ENCODE assay signal across 15 cellular contexts in genomic region chr11:130403967-130404366, GRCh38. TPM values are rescaled to one million over a fixed set of nuclear protein-coding genes. Genes with fewer than 3 reads are reported as not detected.
DNase-seq lines count a peak whose midpoint lies in the region; ATAC-seq and TF ChIP-seq lines count a peak whose summit lies in the region.
"Had no signal": no experiment of that assay in that cellular context is flagged by ENCODE, and none has a peak within 500 bp of the region (broad histone marks: within the 10 kb centered on the region; RNA-seq: fewer than 3 reads in every experiment).

No MANE protein-coding gene starts in this region.

- TF ChIP-seq POLR2A in gastroesophageal sphincter (IDR thresholded peaks at IDR 0.05) = no peak

- ATAC-seq in right cardiac atrium = no peak
- ATAC-seq in gastroesophageal sphincter = no peak
- no peak for ATAC-seq in aorta (ENCODE audit: low FRiP score)
- ATAC-seq: activated naive CD8-positive, alpha-beta T cell treated with anti-CD3 and anti-CD28 coated beads, Interleukin-2, amount 50 U/mL, for 24 hours; natural killer cell treated with Interleukin-12 subunit alpha and Interleukin-12 subunit beta and Interleukin-15 and Interleukin-18, amount 100 ng/mL, for 72 hours; T-helper 17 cell had no signal

- H3K4me3 ChIP-seq in left ventricle myocardium inferior (no peak overlapping the region), right cardiac atrium (ENCODE audit: low read length) (no peak overlapping the region), gastroesophageal sphincter (no peak overlapping the region), aorta (ENCODE audit: low read length in 2 of 2) (no peak overlapping the region), foreskin fibroblast (ENCODE audit: low read depth in 1 of 2, low read length in 2 of 2) (no peak overlapping the region)
- H3K4me3 ChIP-seq: spleen had no signal

- intact Hi-C loops in left ventricle myocardium inferior (cut with micrococcal nuclease) (no loop called here), right cardiac atrium (cut with DNase I) (loop anchor here in 1 of 4 donors (10.0 kb wide), 1 partner anchor 89 kb away; the partner anchor contains the start of gene ZBTB44), aorta (cut with DNase I) (no loop called here)

- DNase-seq in left ventricle myocardium inferior (no peak), right cardiac atrium (no peak), osteocyte (ENCODE audit: extremely low spot score, unreplicated experiment) (no peak), aorta (no peak), NAMALWA (ENCODE audit: low spot score) (no peak), DMS153 (lab: John Stamatoyannopoulos, UW) (no peak), foreskin fibroblast (no peak)
- DNase-seq: activated CD4-positive, alpha-beta T cell treated with anti-CD3 and anti-CD28 coated beads for 1 hour; activated naive CD8-positive, alpha-beta T cell treated with anti-CD3 and anti-CD28 coated beads, Interleukin-2, amount 50 U/mL, for 24 hours; activated T-cell treated with anti-CD3 and anti-CD28 coated beads, Interleukin-2, amount 50 U/mL, for 1 hour; spleen; T-helper 17 cell had no signal

- no peaks in the 10 kb centered on the region for H3K36me3 ChIP-seq in left ventricle myocardium inferior
- peaks cover 0 to 8% of the 10 kb centered on the region in 2 donors for H3K36me3 ChIP-seq in gastroesophageal sphincter
- H3K36me3 ChIP-seq in aorta (ENCODE audit: control insufficient read depth in 1 of 2, insufficient read depth in 2 of 2, low read length in 1 of 2) = no peaks in the 10 kb centered on the region
- H3K36me3 ChIP-seq: spleen had no signal

- peaks cover 9% of the 10 kb centered on the region for H3K27me3 Mint-ChIP-seq in osteocyte (ENCODE audit: unreplicated experiment)

- TF ChIP-seq CTCF in left ventricle myocardium inferior (IDR thresholded peaks at IDR 0.05; ENCODE audit: borderline replicate concordance) = no peak
- TF ChIP-seq CTCF in gastroesophageal sphincter (IDR thresholded peaks at IDR 0.05) = no peak
- no peak for TF ChIP-seq CTCF in osteocyte (IDR thresholded peaks at IDR 0.05)
- TF ChIP-seq CTCF in foreskin fibroblast (IDR thresholded peaks at IDR 0.05; ENCODE audit: low read depth, low read length) = no peak

- 83% methylated on average over 3 of the region's 3 CpGs for WGBS in right cardiac atrium
- 90 to 100% methylated on average over 1 to 3 of the region's 3 CpGs for WGBS in gastroesophageal sphincter (ENCODE audit: low coverage in 1 of 2), 2 donors
- 90 to 94% methylated on average over 3 of the region's 3 CpGs for WGBS in aorta, 2 donors

- no peaks in the 10 kb centered on the region for H3K36me3 Mint-ChIP-seq in osteocyte (ENCODE audit: unreplicated experiment)
- H3K36me3 Mint-ChIP-seq: natural killer cell treated with Interleukin-12 subunit alpha and Interleukin-12 subunit beta and Interleukin-15 and Interleukin-18, amount 100 ng/mL, for 72 hours had no signal

- no peak overlapping the region for H3K4me3 Mint-ChIP-seq in osteocyte (ENCODE audit: unreplicated experiment)
- H3K4me3 Mint-ChIP-seq: activated naive CD8-positive, alpha-beta T cell treated with anti-CD3 and anti-CD28 coated beads, Interleukin-2, amount 50 U/mL, for 24 hours; natural killer cell treated with Interleukin-12 subunit alpha and Interleukin-12 subunit beta and Interleukin-15 and Interleukin-18, amount 100 ng/mL, for 72 hours; T-helper 17 cell had no signal

- H3K27me3 ChIP-seq in left ventricle myocardium inferior (ENCODE audit: low read depth) = no peaks in the 10 kb centered on the region
- H3K27me3 ChIP-seq in right cardiac atrium (ENCODE audit: control insufficient read depth, insufficient read depth) = no peaks in the 10 kb centered on the region
- H3K27me3 ChIP-seq in gastroesophageal sphincter = no peaks in the 10 kb centered on the region
- H3K27me3 ChIP-seq in aorta (ENCODE audit: control insufficient read depth in 1 of 2, insufficient read depth in 2 of 2, low read length in 1 of 2) = no peaks in the 10 kb centered on the region

- TF ChIP-seq EP300 in gastroesophageal sphincter (IDR thresholded peaks at IDR 0.05) = no peak

- H3K9me3 ChIP-seq in left ventricle myocardium inferior (replicated peaks) (no peaks in the 10 kb centered on the region), right cardiac atrium (ENCODE audit: control insufficient read depth, low read length) (no peaks in the 10 kb centered on the region), gastroesophageal sphincter (no peaks in the 10 kb centered on the region), aorta (ENCODE audit: control insufficient read depth, low read length) (no peaks in the 10 kb centered on the region)
- H3K9me3 ChIP-seq: spleen had no signal

- H3K4me1 ChIP-seq in left ventricle myocardium inferior (peaks cover 41% of the 10 kb centered on the region), right cardiac atrium (ENCODE audit: control insufficient read depth, insufficient read depth, low read length) (peaks cover 3% of the 10 kb centered on the region), gastroesophageal sphincter (peaks cover 0 to 56% (median 22%) of the 10 kb centered on the region in 3 donors), aorta (ENCODE audit: control insufficient read depth in 1 of 2, insufficient read depth in 2 of 2, low read length in 2 of 2) (peaks cover 0 to 4% of the 10 kb centered on the region in 2 donors)

- H3K27ac ChIP-seq in left ventricle myocardium inferior (replicated peaks) (peak overlapping the region; percentile 58), right cardiac atrium (ENCODE audit: low read length) (no peak overlapping the region), gastroesophageal sphincter (peak overlapping the region; percentile 60 to 90 (median 84)), aorta (ENCODE audit: low read depth in 1 of 2, low read length in 2 of 2) (peak overlapping the region; percentile 15 to 96)

- H3K9me3 Mint-ChIP-seq in osteocyte (ENCODE audit: unreplicated experiment) = no peaks in the 10 kb centered on the region
- H3K9me3 Mint-ChIP-seq: activated naive CD8-positive, alpha-beta T cell treated with anti-CD3 and anti-CD28 coated beads, Interleukin-2, amount 50 U/mL, for 24 hours; natural killer cell treated with Interleukin-12 subunit alpha and Interleukin-12 subunit beta and Interleukin-15 and Interleukin-18, amount 100 ng/mL, for 72 hours had no signal

- H3K4me1 Mint-ChIP-seq in osteocyte (ENCODE audit: unreplicated experiment) = peaks cover 42% of the 10 kb centered on the region

- H3K27ac Mint-ChIP-seq in osteocyte (ENCODE audit: unreplicated experiment) = peak overlapping the region; percentile 65
- H3K27ac Mint-ChIP-seq: activated naive CD8-positive, alpha-beta T cell treated with anti-CD3 and anti-CD28 coated beads, Interleukin-2, amount 50 U/mL, for 24 hours; natural killer cell treated with Interleukin-12 subunit alpha and Interleukin-12 subunit beta and Interleukin-15 and Interleukin-18, amount 100 ng/mL, for 72 hours; T-helper 17 cell had no signal

RNA-seq across cellular contexts. Expression of gene ADAMTS8, which starts 24.4 kb away (rescaled TPM):
- 0.85 TPM for total RNA-seq in left ventricle myocardium inferior
- total RNA-seq in right cardiac atrium = 10 to 100 TPM in 1 of 4 donors, 1 to 10 TPM in 1, under 1 TPM in 2; 0.45 to 10.1 (median 0.95) TPM
- 0.88 TPM for polyA plus RNA-seq in right cardiac atrium
- 10 to 100 TPM in 3 of 4 donors, 1 to 10 TPM in 1; 10.0 to 45.6 (median 34.0) TPM for total RNA-seq in gastroesophageal sphincter
- total RNA-seq in osteocyte = 0.19 and 0.31 TPM in 2 replicates
- total RNA-seq in aorta = 10 to 100 TPM in 1 of 2 donors, 1 to 10 TPM in 1; 8.7 to 64.9 TPM
- 1 to 10 TPM; 3.3 to 5.7 TPM for polyA plus RNA-seq in aorta
- total RNA-seq: HT-29; natural killer cell treated with Interleukin-12 subunit alpha and Interleukin-12 subunit beta and Interleukin-15 and Interleukin-18, amount 100 ng/mL, for 72 hours; T-helper 17 cell had no signal

RNA-seq across cellular contexts. Expression of gene ADAMTS15, which starts 44.5 kb away (rescaled TPM):
- total RNA-seq in left ventricle myocardium inferior (22.9 TPM), right cardiac atrium (10 to 100 TPM; 13.4 to 30.2 (median 30.0) TPM), gastroesophageal sphincter (10 to 100 TPM in 1 of 4 donors, 1 to 10 TPM in 3; 8.4 to 11.8 (median 9.5) TPM), osteocyte (78.8 and 81.6 TPM in 2 replicates), aorta (10 to 100 TPM in 1 of 2 donors, 1 to 10 TPM in 1; 8.0 to 16.0 TPM)
- polyA plus RNA-seq in right cardiac atrium (13.7 TPM), aorta (1 to 10 TPM; 1.9 to 4.6 TPM)
- total RNA-seq: HT-29; natural killer cell treated with Interleukin-12 subunit alpha and Interleukin-12 subunit beta and Interleukin-15 and Interleukin-18, amount 100 ng/mL, for 72 hours; T-helper 17 cell had no signal
